Comparison of ENCODE assay signal across 19 cellular contexts in the genomic region with DNA sequence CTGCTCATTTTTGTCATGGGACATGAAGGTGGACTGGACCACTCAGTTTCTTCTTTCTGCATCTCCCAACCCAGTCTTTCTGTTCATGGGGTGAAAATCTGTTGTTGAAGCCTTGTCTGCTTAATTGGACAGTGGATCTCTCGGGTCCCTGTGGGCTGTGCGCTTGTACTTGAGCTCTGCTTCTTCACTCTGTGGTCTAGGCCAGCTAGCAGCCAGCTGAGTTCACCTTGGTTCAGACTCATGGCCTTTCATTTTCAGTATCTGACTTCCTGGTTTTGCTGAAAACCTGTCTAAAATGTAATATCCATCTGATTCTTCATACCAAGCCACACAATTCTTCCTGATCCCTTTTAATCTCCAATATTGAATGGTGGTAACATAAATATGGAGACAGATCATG.
DNase-seq lines count a peak whose midpoint lies in the region; ATAC-seq, FAIRE-seq and TF ChIP-seq lines count a peak whose summit lies in the region.
"Had no signal": no experiment of that assay in that cellular context is flagged by ENCODE, and none has a peak within 500 bp of the region (broad histone marks: within the 10 kb centered on the region; RNA-seq: fewer than 3 reads in every experiment).

No MANE protein-coding gene starts in this region.

- no peaks in the 10 kb centered on the region for H3K9me3 ChIP-seq in keratinocyte (ENCODE audit: control insufficient read depth, low read depth, low read length)
- no peaks in the 10 kb centered on the region for H3K9me3 ChIP-seq in Karpas-422 (ENCODE audit: low read length)
- H3K9me3 ChIP-seq: uterus had no signal

- H3K27me3 ChIP-seq in keratinocyte (ENCODE audit: control insufficient read depth, extremely low read depth, insufficient read depth, low read length) (no peaks in the 10 kb centered on the region), Karpas-422 (ENCODE audit: low read length) (no peaks in the 10 kb centered on the region)
- H3K27me3 ChIP-seq: uterus had no signal

- no peaks in the 10 kb centered on the region for H3K9me2 ChIP-seq in Karpas-422 (replicated peaks; ENCODE audit: insufficient read depth, low read length)

- H3K9me3 Mint-ChIP-seq in activated T-cell treated with anti-CD3 and anti-CD28 coated beads, Interleukin-2, amount 50 U/mL, for 24 hours, result no peaks in the 10 kb centered on the region
- H3K9me3 Mint-ChIP-seq: activated naive CD4-positive, alpha-beta T cell treated with anti-CD3 and anti-CD28 coated beads for 36 hours had no signal

- ATAC-seq in GM18868 (IDR thresholded peaks at IDR 0.05; ENCODE audit: unreplicated experiment), result peak; percentile 92
- peak; percentile 88 for ATAC-seq in GM21825 (IDR thresholded peaks at IDR 0.05; ENCODE audit: unreplicated experiment)
- ATAC-seq in HG03432 (IDR thresholded peaks at IDR 0.05; ENCODE audit: unreplicated experiment), result peak; percentile 84
- ATAC-seq: activated CD8-positive, alpha-beta memory T cell treated with anti-CD3 and anti-CD28 coated beads, Interleukin-2, amount 10 ng/mL, durations not matched to agents 7 days and 5 days; SK-N-SH treated with all-trans-retinoic acid at 6 μM for 48 hours had no signal

- H3K36me3 Mint-ChIP-seq in activated T-cell treated with anti-CD3 and anti-CD28 coated beads, Interleukin-2, amount 50 U/mL, for 24 hours (ENCODE audit: low read depth), result no peaks in the 10 kb centered on the region

- FAIRE-seq in keratinocyte (lab: Jason Lieb, UNC), result no peak
- FAIRE-seq: bronchial epithelial cell had no signal

- no peak overlapping the region for H3K9ac ChIP-seq in keratinocyte (ENCODE audit: control insufficient read depth, extremely low read depth, insufficient read depth, low read length)
- no peak overlapping the region for H3K9ac ChIP-seq in Karpas-422 (ENCODE audit: low read length)

- no peak for DNase-seq in keratinocyte (ENCODE audit: low read depth, low spot score)
- DNase-seq in activated T-cell treated with anti-CD3 and anti-CD28 coated beads, Interleukin-2, amount 50 U/mL, for 24 hours, result no peak
- no peak for DNase-seq in activated CD4-positive, alpha-beta T cell treated with anti-CD3 and anti-CD28 coated beads for 48 hours
- DNase-seq in Karpas-422, result no peak
- DNase-seq in head of caudate nucleus, result no peak
- DNase-seq: activated CD8-positive, alpha-beta memory T cell treated with anti-CD3 and anti-CD28 coated beads, Interleukin-2, amount 10 ng/mL, durations not matched to agents 7 days and 5 days; activated naive CD4-positive, alpha-beta T cell treated with anti-CD3 and anti-CD28 coated beads for 36 hours; AML-193; DMS153; foreskin fibroblast; NCI-H1092 treated with DMSO at 0.1 percent for 48 hours; NCI-H226; stimulated activated naive CD4-positive, alpha-beta T cell treated with Interleukin-2 at 50 U/mL for 16 hours; uterus had no signal

- H3K9me1 ChIP-seq in keratinocyte (ENCODE audit: control insufficient read depth, extremely low read depth, insufficient read depth, low read length), result no peaks in the 10 kb centered on the region

- H3K27ac Mint-ChIP-seq in activated T-cell treated with anti-CD3 and anti-CD28 coated beads, Interleukin-2, amount 50 U/mL, for 24 hours, result no peak overlapping the region
- H3K27ac Mint-ChIP-seq: activated CD8-positive, alpha-beta memory T cell treated with anti-CD3 and anti-CD28 coated beads, Interleukin-2, amount 10 ng/mL, durations not matched to agents 7 days and 5 days; activated naive CD4-positive, alpha-beta T cell treated with anti-CD3 and anti-CD28 coated beads for 36 hours had no signal

- H3K4me2 ChIP-seq in keratinocyte (ENCODE audit: control insufficient read depth, extremely low read depth, insufficient read depth, low read depth, low read length) (no peak overlapping the region), Karpas-422 (ENCODE audit: low read depth, low read length, poor library complexity, severe bottlenecking) (no peak overlapping the region)

- H3K4me1 ChIP-seq in keratinocyte (ENCODE audit: control insufficient read depth, extremely low read depth, insufficient read depth, low read length), result peaks cover 7% of the 10 kb centered on the region
- no peaks in the 10 kb centered on the region for H3K4me1 ChIP-seq in Karpas-422 (ENCODE audit: low read length)
- H3K4me1 ChIP-seq: uterus had no signal

- H3K27ac ChIP-seq in keratinocyte (ENCODE audit: control insufficient read depth, insufficient read depth, low read length), result no peak overlapping the region
- no peak overlapping the region for H3K27ac ChIP-seq in Karpas-422 (ENCODE audit: low read length)
- H3K27ac ChIP-seq: uterus had no signal

- H3K27me3 Mint-ChIP-seq in activated T-cell treated with anti-CD3 and anti-CD28 coated beads, Interleukin-2, amount 50 U/mL, for 24 hours, result no peaks in the 10 kb centered on the region
- H3K27me3 Mint-ChIP-seq: activated CD8-positive, alpha-beta memory T cell treated with anti-CD3 and anti-CD28 coated beads, Interleukin-2, amount 10 ng/mL, durations not matched to agents 7 days and 5 days had no signal

- H3K36me3 ChIP-seq in keratinocyte (ENCODE audit: control insufficient read depth in 2 of 2, extremely low read depth in 1 of 2, insufficient read depth in 2 of 2, low read length in 2 of 2) (no peaks in the 10 kb centered on the region), Karpas-422 (ENCODE audit: insufficient read depth, low read length) (no peaks in the 10 kb centered on the region)
- H3K36me3 ChIP-seq: uterus had no signal

- dilution Hi-C loops in keratinocyte (cut with MboI; ENCODE audit: extremely low pct_ligation_motif_present, low sequenced_read_pairs), result loop anchor here (25.0 kb wide), 1 partner anchor 495 kb away; no protein-coding TSS in a partner anchor

- no peaks in the 10 kb centered on the region for H3K79me2 ChIP-seq in keratinocyte (ENCODE audit: control insufficient read depth, insufficient read depth, low read length)
- H3K79me2 ChIP-seq in Karpas-422 (ENCODE audit: low read length), result no peaks in the 10 kb centered on the region

- no peak overlapping the region for H3K4me3 Mint-ChIP-seq in activated T-cell treated with anti-CD3 and anti-CD28 coated beads, Interleukin-2, amount 50 U/mL, for 24 hours
- H3K4me3 Mint-ChIP-seq: activated CD8-positive, alpha-beta memory T cell treated with anti-CD3 and anti-CD28 coated beads, Interleukin-2, amount 10 ng/mL, durations not matched to agents 7 days and 5 days; activated naive CD4-positive, alpha-beta T cell treated with anti-CD3 and anti-CD28 coated beads for 36 hours had no signal

- no peaks in the 10 kb centered on the region for H3K4me1 Mint-ChIP-seq in activated T-cell treated with anti-CD3 and anti-CD28 coated beads, Interleukin-2, amount 50 U/mL, for 24 hours (ENCODE audit: low read depth)
- H3K4me1 Mint-ChIP-seq: activated CD8-positive, alpha-beta memory T cell treated with anti-CD3 and anti-CD28 coated beads, Interleukin-2, amount 10 ng/mL, durations not matched to agents 7 days and 5 days had no signal

- H2AFZ ChIP-seq in keratinocyte (ENCODE audit: control insufficient read depth, low read length) (peak overlapping the region; percentile 76), Karpas-422 (ENCODE audit: low read length) (no peak overlapping the region)

- H3K4me3 ChIP-seq in keratinocyte (ENCODE audit: control insufficient read depth in 2 of 3, extremely low read depth in 1 of 3, insufficient read depth in 2 of 3, low read depth in 1 of 3, low read length in 3 of 3) (no peak overlapping the region), Karpas-422 (ENCODE audit: low read length) (no peak overlapping the region)
- H3K4me3 ChIP-seq: uterus had no signal

- intact Hi-C loops in head of caudate nucleus (cut with DNase I), result no loop called here

- H4K20me1 ChIP-seq in keratinocyte (ENCODE audit: control insufficient read depth, extremely low read depth, insufficient read depth, low read length) (no peaks in the 10 kb centered on the region), Karpas-422 (ENCODE audit: insufficient read depth, low read depth, low read length) (no peaks in the 10 kb centered on the region)

- no peak for TF ChIP-seq CTCF in keratinocyte (optimal IDR thresholded peaks at IDR 0.05 in 1 of 3, IDR thresholded peaks at IDR 0.05 in 1 of 3, conservative IDR thresholded peaks at IDR 0.05 in 1 of 3; ENCODE audit: extremely low read depth in 1 of 3, insufficient read depth in 2 of 3, low read length in 3 of 3)
